In genomic region chr1:119613769-119614358, GRCh38 we compare ENCODE assay signal across 8 cellular contexts. TPM values are rescaled to one million over a fixed set of nuclear protein-coding genes. Genes with fewer than 3 reads are reported as not detected.
A peak's percentile ranks its signal among the peaks of the same experiment; 100 is the strongest.
DNase-seq lines count a peak whose midpoint lies in the region; ATAC-seq and TF ChIP-seq lines count a peak whose summit lies in the region.

No MANE protein-coding gene starts in this region.

- TF ChIP-seq EP300 in transverse colon (IDR thresholded peaks at IDR 0.05; ENCODE audit: low read depth): no peak

- no peak overlapping the region for H3K4me3 ChIP-seq in Peyer's patch
- H3K4me3 ChIP-seq in fibroblast of villous mesenchyme (ENCODE audit: low read depth, low read length): no peak overlapping the region
- H3K4me3 ChIP-seq in transverse colon: no peak overlapping the region

- H3K9me3 ChIP-seq in Peyer's patch (no peaks in the 10 kb centered on the region), transverse colon (no peaks in the 10 kb centered on the region)

- peaks cover 13% of the 10 kb centered on the region for H3K27me3 Mint-ChIP-seq in activated T-cell treated with anti-CD3 and anti-CD28 coated beads, Interleukin-2, amount 50 U/mL, for 72 hours (ENCODE audit: low read depth)

- no peak overlapping the region for H3K4me3 Mint-ChIP-seq in activated T-cell treated with anti-CD3 and anti-CD28 coated beads, Interleukin-2, amount 50 U/mL, for 72 hours

- H3K9me3 Mint-ChIP-seq in activated T-cell treated with anti-CD3 and anti-CD28 coated beads, Interleukin-2, amount 50 U/mL, for 72 hours: no peaks in the 10 kb centered on the region

- H3K27me3 ChIP-seq in Peyer's patch: no peaks in the 10 kb centered on the region
- H3K27me3 ChIP-seq in transverse colon: no peaks in the 10 kb centered on the region

- TF ChIP-seq POLR2A in Peyer's patch (IDR thresholded peaks at IDR 0.05) (no peak), transverse colon (IDR thresholded peaks at IDR 0.05) (no peak)

- peak; percentile 85 for ATAC-seq in GM21723 (IDR thresholded peaks at IDR 0.05; ENCODE audit: unreplicated experiment)
- peak; percentile 81 to 85 for ATAC-seq in activated T-cell treated with anti-CD3 and anti-CD28 coated beads, Interleukin-2, amount 50 U/mL, for 72 hours (replicated peaks in 1 of 2)

- 39 to 40% methylated on average over 7 of the region's 7 CpGs for WGBS in transverse colon (ENCODE audit: low coverage in 1 of 2), 2 donors

- H3K4me1 Mint-ChIP-seq in activated T-cell treated with anti-CD3 and anti-CD28 coated beads, Interleukin-2, amount 50 U/mL, for 72 hours (ENCODE audit: low read depth): no peaks in the 10 kb centered on the region

- in situ Hi-C loops in transverse colon (cut with MboI; ENCODE audit: low pct_ligation_motif_present in 1 of 4, low pct_unique_long_range_greater_than_20kb in 1 of 4, low sequenced_read_pairs in 3 of 4): loop anchor here in 3 of 4 donors (5.0 to 10.0 kb wide), 2 partner anchors 51 to 53 kb away; no protein-coding TSS in a partner anchor

- H3K27ac Mint-ChIP-seq in activated T-cell treated with anti-CD3 and anti-CD28 coated beads, Interleukin-2, amount 50 U/mL, for 72 hours: no peak overlapping the region

- H3K27ac ChIP-seq in Peyer's patch (no peak overlapping the region), transverse colon (no peak overlapping the region)

- DNase-seq in ELF-1 (ENCODE audit: low read depth, low spot score) (peak; percentile 86), KG1 (lab: John Stamatoyannopoulos, UW) (peak; percentile 71), Peyer's patch (peak; percentile 43 to 91 (median 84)), fibroblast of villous mesenchyme (ENCODE audit: low read depth) (peak; percentile 87), occipital lobe (lab: John Stamatoyannopoulos, UW) (peak; percentile 64), transverse colon (peak; percentile 89)
- peak; percentile 79 for DNase-seq in activated T-cell treated with anti-CD3 and anti-CD28 coated beads, Interleukin-2, amount 50 U/mL, for 72 hours

- TF ChIP-seq CTCF in Peyer's patch (IDR thresholded peaks at IDR 0.05): peak in 4 of 6 experiments; percentile 65 to 86 (median 76)
- peak; percentile 79 for TF ChIP-seq CTCF in fibroblast of villous mesenchyme (IDR thresholded peaks at IDR 0.05; ENCODE audit: insufficient read depth, low read depth, low read length)
- peak; percentile 74 to 80 (median 78) for TF ChIP-seq CTCF in transverse colon (IDR thresholded peaks at IDR 0.05)

- no peaks in the 10 kb centered on the region for H3K36me3 ChIP-seq in Peyer's patch
- H3K36me3 ChIP-seq in transverse colon: no peaks in the 10 kb centered on the region

- intact Hi-C loops in transverse colon (cut with DNase I; ENCODE audit: low total_unique reads): loop anchor here (2.0 kb wide), 1 partner anchor 53 kb away; no protein-coding TSS in a partner anchor

- H3K36me3 Mint-ChIP-seq in activated T-cell treated with anti-CD3 and anti-CD28 coated beads, Interleukin-2, amount 50 U/mL, for 72 hours (ENCODE audit: insufficient read depth in 2 of 2): no peaks in the 10 kb centered on the region

- no peaks in the 10 kb centered on the region for H3K4me1 ChIP-seq in Peyer's patch
- H3K4me1 ChIP-seq in transverse colon: peaks cover 0 to 5% (median 1%) of the 10 kb centered on the region in 4 donors

RNA-seq across cellular contexts. Expression of gene ZNF697, which starts 34.2 kb away (rescaled TPM):
- total RNA-seq in Peyer's patch (1 to 10 TPM; 4.4 to 6.3 (median 5.0) TPM), fibroblast of villous mesenchyme (13.2 and 14.2 TPM in 2 replicates), occipital lobe (31.8 TPM), transverse colon (1 to 10 TPM in 3 of 4 donors, under 1 TPM in 1; 1.00 to 5.6 (median 2.9) TPM)
- total RNA-seq in activated T-cell treated with anti-CD3 and anti-CD28 coated beads, Interleukin-2, amount 50 U/mL, for 72 hours: under 1 TPM; 0.26 to 0.32 TPM
